Comparison of ENCODE assay signal across 8 cellular contexts in the genomic region with DNA sequence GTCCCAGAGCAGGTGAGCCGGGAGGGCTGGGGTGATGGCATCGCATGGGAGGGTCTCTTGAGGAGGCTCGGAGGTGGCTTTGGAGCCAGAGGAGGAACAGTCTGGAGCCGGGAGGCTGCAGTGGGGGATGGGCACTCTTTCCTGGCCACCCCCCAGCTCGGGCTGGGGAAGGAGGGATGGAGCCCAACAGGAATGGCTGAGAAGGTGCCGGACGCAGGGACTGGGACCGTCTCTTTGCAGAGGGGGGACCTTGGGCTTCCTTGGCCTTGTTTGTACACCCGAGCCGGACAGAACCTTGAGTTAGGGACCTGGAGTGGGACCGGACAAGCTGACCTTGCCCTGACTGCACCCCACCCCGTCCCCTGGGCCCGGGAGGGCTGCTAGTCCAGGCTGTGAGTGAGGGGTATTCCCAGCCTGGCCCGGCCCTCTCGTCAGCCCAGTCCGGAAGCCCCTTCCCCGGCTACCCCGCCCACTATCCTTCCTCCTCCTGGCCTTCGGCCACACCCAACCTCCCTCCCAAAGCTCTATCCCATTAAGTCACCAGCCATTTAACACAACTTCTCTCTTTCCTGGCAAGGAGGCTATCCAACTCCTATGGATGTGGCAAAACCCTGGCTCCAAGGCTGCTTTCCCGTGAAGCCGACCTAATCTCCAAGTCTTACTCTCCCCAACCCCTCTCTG. TPM values are rescaled to one million over a fixed set of nuclear protein-coding genes. Genes with fewer than 3 reads are reported as not detected.
DNase-seq lines count a peak whose midpoint lies in the region; ATAC-seq lines count a peak whose summit lies in the region.

No MANE protein-coding gene starts in this region.

- CTCF ChIA-PET in T-cell (lab: Charles Lee): no interaction called here

- no peaks in the 10 kb centered on the region for H3K9me3 Mint-ChIP-seq in T-cell

- peak overlapping the region; percentile 72 to 73 for H3K27ac Mint-ChIP-seq in T-cell

- POLR2A ChIA-PET in T-cell (lab: Charles Lee): interaction anchor here in 1 of 2 donors (0.6 kb wide), 1 partner anchor 1705 kb away, joined by 10 read pairs; no protein-coding TSS in a partner anchor

- intact Hi-C loops in Right ventricle myocardium superior (cut with DNase I): no loop called here
- intact Hi-C loops in posterior vena cava (cut with DNase I): no loop called here

- peaks cover 8 to 13% (median 12%) of the 10 kb centered on the region in 3 donors for H3K4me1 Mint-ChIP-seq in T-cell

- no peak for ATAC-seq in T-cell (replicated peaks in 1 of 4)
- peak; percentile 39 for ATAC-seq in Right ventricle myocardium superior (ENCODE audit: poor library complexity)
- no peak for ATAC-seq in HG03469 (IDR thresholded peaks at IDR 0.05; ENCODE audit: unreplicated experiment)

- H3K36me3 Mint-ChIP-seq in T-cell: peaks cover 5% of the 10 kb centered on the region

- H3K4me3 Mint-ChIP-seq in T-cell: peak overlapping the region in 2 of 3 donors; percentile 57 to 66

- no peaks in the 10 kb centered on the region for H3K27me3 Mint-ChIP-seq in T-cell

- DNase-seq in CMK (ENCODE audit: low read depth) (peak; percentile 75), T-cell (no peak), Right ventricle myocardium superior (peak; percentile 81), posterior vena cava (ENCODE audit: low spot score) (peak; percentile 85), T-helper 1 cell (no peak), NCI-H1105 (lab: John Stamatoyannopoulos, UW) (no peak)
- no peak for DNase-seq in effector CD8-positive, alpha-beta T cell (lab: John Stamatoyannopoulos, UW)

RNA-seq across cellular contexts. Expression of gene TBXA2R, which starts 0.9 kb away (rescaled TPM):
- total RNA-seq in T-cell (10 to 100 TPM in 1 of 5 donors, 1 to 10 TPM in 4; 2.4 to 11.2 (median 7.1) TPM), Right ventricle myocardium superior (2.6 TPM), posterior vena cava (10 to 100 TPM; 46.9 to 49.6 TPM)

RNA-seq across cellular contexts. Expression of gene CACTIN, which starts 19.1 kb away (rescaled TPM):
- total RNA-seq in T-cell (10 to 100 TPM; 25.9 to 59.0 (median 55.8) TPM), Right ventricle myocardium superior (13.7 TPM), posterior vena cava (10 to 100 TPM; 13.0 to 17.0 TPM)

RNA-seq across cellular contexts. Expression of gene GIPC3, which starts 22.3 kb away (rescaled TPM):
- total RNA-seq in T-cell: 1 to 10 TPM; 1.5 to 4.3 (median 2.7) TPM
- 2.2 TPM for total RNA-seq in Right ventricle myocardium superior
- 10 to 100 TPM; 13.9 to 14.6 TPM for total RNA-seq in posterior vena cava

RNA-seq across cellular contexts. Expression of gene HMG20B, which starts 34.8 kb away (rescaled TPM):
- total RNA-seq in T-cell (10 to 100 TPM; 38.0 to 81.6 (median 74.7) TPM), Right ventricle myocardium superior (34.4 TPM), posterior vena cava (100 to 1,000 TPM in 1 of 2 donors, 10 to 100 TPM in 1; 96.8 to 111 TPM)

RNA-seq across cellular contexts. Expression of gene MFSD12, which starts 50.2 kb away (rescaled TPM):
- total RNA-seq in T-cell: 100 to 1,000 TPM in 3 of 5 donors, 10 to 100 TPM in 2; 81.2 to 147 (median 141) TPM
- 21.7 TPM for total RNA-seq in Right ventricle myocardium superior
- total RNA-seq in posterior vena cava: 10 to 100 TPM; 49.6 to 52.7 TPM

Comparison
In these comparisons a context has a peak if more than half of its experiments do, and no peak if none do; other contexts are left out.
1. DNase-seq: peak in CMK (single experiment), Right ventricle myocardium superior (single experiment) and posterior vena cava (single experiment); none in T-cell (0 of 34), effector CD8-positive, alpha-beta T cell (single experiment), T-helper 1 cell (0 of 5) and NCI-H1105 (single experiment).